ENCODE assay signal across 12 cellular contexts in genomic region chr1:22636369-22636768, GRCh38. TPM values are rescaled to one million over a fixed set of nuclear protein-coding genes. Genes with fewer than 3 reads are reported as not detected.
DNase-seq lines count a peak whose midpoint lies in the region; ATAC-seq and TF ChIP-seq lines count a peak whose summit lies in the region.
"Had no signal": no experiment of that assay in that cellular context is flagged by ENCODE, and none has a peak within 500 bp of the region (broad histone marks: within the 10 kb centered on the region; RNA-seq: fewer than 3 reads in every experiment).

TSS of gene C1QA (plus strand) at chr1:22636628. CDS start at chr1:22637617, 989 bp downstream.

- H3K4me3 ChIP-seq in breast epithelium: peak within 1 kb of the TSS; percentile 20 to 47 (median 25)
- H3K4me3 ChIP-seq in mammary epithelial cell (replicated peaks in 1 of 3; ENCODE audit: insufficient read depth in 1 of 3, low read depth in 2 of 3, low read length in 3 of 3): no peak within 1 kb of the TSS
- H3K4me3 ChIP-seq in SK-N-SH (ENCODE audit: low read depth in 2 of 2, low read length in 1 of 2): no peak within 1 kb of the TSS

- dilution Hi-C loops in mammary epithelial cell (cut with HindIII; ENCODE audit: low sequenced_read_pairs): no loop called here

- intact Hi-C loops in breast epithelium (cut with DNase I; ENCODE audit: low total_unique reads): no loop called here
- intact Hi-C loops in mammary epithelial cell (cut with micrococcal nuclease): no loop called here
- intact Hi-C loops in posterior vena cava (cut with DNase I): loop anchor here in 1 of 2 donors (10.0 kb wide), 1 partner anchor 102 kb away; no protein-coding TSS in a partner anchor

- H3K27me3 ChIP-seq in breast epithelium (no peaks in the 10 kb centered on the region), mammary epithelial cell (ENCODE audit: insufficient read depth, low read length) (no peaks in the 10 kb centered on the region), SK-N-SH (ENCODE audit: insufficient read depth) (peaks cover 21% of the 10 kb centered on the region)

- ATAC-seq in HG03342 (IDR thresholded peaks at IDR 0.05; ENCODE audit: unreplicated experiment) (no peak), HG03432 (IDR thresholded peaks at IDR 0.05; ENCODE audit: unreplicated experiment) (no peak)

- H3K4me1 ChIP-seq in breast epithelium: no peaks in the 10 kb centered on the region
- no peaks in the 10 kb centered on the region for H3K4me1 ChIP-seq in mammary epithelial cell (ENCODE audit: insufficient read depth, low read length)
- H3K4me1 ChIP-seq in SK-N-SH (ENCODE audit: control insufficient read depth in 1 of 2, insufficient read depth in 2 of 2, low read depth in 1 of 2, low read length in 1 of 2): no peaks in the 10 kb centered on the region
- H3K4me1 ChIP-seq: parathyroid adenoma had no signal

- in situ Hi-C loops in mammary epithelial cell (cut with MboI; ENCODE audit: low sequenced_read_pairs in 2 of 2): no loop called here

- H4K20me1 ChIP-seq in mammary epithelial cell (ENCODE audit: insufficient read depth, low read length) (no peaks in the 10 kb centered on the region), SK-N-SH (ENCODE audit: insufficient read depth) (no peaks in the 10 kb centered on the region)

- CTCF ChIA-PET in mammary epithelial cell (lab: Charles Lee; ENCODE audit: low non-redundant PET): no interaction called here
- CTCF ChIA-PET in SK-N-SH (lab: Yijun Ruan, JAX): interaction anchor here (0.8 to 5.1 kb wide), 6 partner anchors 93 to 252 kb away, joined by 3 to 58 read pairs (median 3); no protein-coding TSS in a partner anchor

- no peak within 1 kb of the TSS for H3K4me2 ChIP-seq in mammary epithelial cell (ENCODE audit: insufficient read depth, low read depth, low read length)
- no peak within 1 kb of the TSS for H3K4me2 ChIP-seq in SK-N-SH

- no peak within 1 kb of the TSS for H3K9ac ChIP-seq in mammary epithelial cell (ENCODE audit: insufficient read depth, low read length)
- H3K9ac ChIP-seq in SK-N-SH: no peak within 1 kb of the TSS
- H3K9ac ChIP-seq: parathyroid adenoma had no signal

- H2AFZ ChIP-seq in mammary epithelial cell (ENCODE audit: low read depth, low read length) (no peak within 1 kb of the TSS), SK-N-SH (ENCODE audit: low read depth) (no peak within 1 kb of the TSS)
- H2AFZ ChIP-seq: parathyroid adenoma had no signal

- no peak for TF ChIP-seq EP300 in SK-N-SH (IDR thresholded peaks at IDR 0.05; ENCODE audit: borderline replicate concordance in 1 of 2, low read depth in 1 of 2, low read length in 1 of 2)

- DNase-seq in breast epithelium (ENCODE audit: low spot score in 2 of 2) (peak in 1 of 2 donors; percentile 23), mammary epithelial cell (no peak), hippocampal formation (lab: John Stamatoyannopoulos, UW) (peak; percentile 38 to 62), posterior vena cava (ENCODE audit: low spot score) (peak; percentile 92), Kasumi-1 (lab: John Stamatoyannopoulos, UW) (no peak), SK-N-SH (no peak)
- DNase-seq: NCI-H1694 treated with DMSO at 0.1 percent for 48 hours, T1000 had no signal

- no peak for TF ChIP-seq RAD21 in SK-N-SH (IDR thresholded peaks at IDR 0.05; ENCODE audit: low read length)

- WGBS in mammary epithelial cell (ENCODE audit: low coverage, missing lambda C conversion rate): 52% methylated on average over 3 of the region's 5 CpGs
- WGBS in SK-N-SH (ENCODE audit: low lambda C conversion rate): 60% methylated on average over 5 of the region's 5 CpGs

- no TSS peak for BruUV-seq in mammary epithelial cell (replicated peaks; lab: Mats Ljungman, UMichigan)

- TF ChIP-seq POLR2A in breast epithelium (IDR thresholded peaks at IDR 0.05): no peak

- TF ChIP-seq CTCF in breast epithelium (IDR thresholded peaks at IDR 0.05): no peak
- no peak for TF ChIP-seq CTCF in mammary epithelial cell (conservative IDR thresholded peaks at IDR 0.05 in 1 of 2, IDR thresholded peaks at IDR 0.05 in 1 of 2; ENCODE audit: extremely low read depth in 1 of 2, insufficient read depth in 1 of 2, low read depth in 1 of 2, low read length in 2 of 2)
- TF ChIP-seq CTCF in SK-N-SH (IDR thresholded peaks at IDR 0.05): no peak

- POLR2A ChIA-PET in SK-N-SH (lab: Yijun Ruan, JAX): no interaction called here

- no peaks in the 10 kb centered on the region for H3K9me2 ChIP-seq in SK-N-SH

- H3F3A ChIP-seq in SK-N-SH (replicated peaks; ENCODE audit: insufficient read depth): no peaks in the 10 kb centered on the region

- no peaks in the 10 kb centered on the region for H3K9me3 ChIP-seq in breast epithelium
- no peaks in the 10 kb centered on the region for H3K9me3 ChIP-seq in mammary epithelial cell (replicated peaks; ENCODE audit: insufficient read depth, low read length)
- no peaks in the 10 kb centered on the region for H3K9me3 ChIP-seq in SK-N-SH

- H3K79me2 ChIP-seq in mammary epithelial cell (ENCODE audit: insufficient read depth, low read length) (no peaks in the 10 kb centered on the region), SK-N-SH (ENCODE audit: insufficient read depth) (no peaks in the 10 kb centered on the region)
- H3K79me2 ChIP-seq: parathyroid adenoma had no signal

- H3K36me3 ChIP-seq in breast epithelium (no peaks in the 10 kb centered on the region), mammary epithelial cell (ENCODE audit: insufficient read depth, low read length) (no peaks in the 10 kb centered on the region), SK-N-SH (replicated peaks in 1 of 2; ENCODE audit: control insufficient read depth in 1 of 2, insufficient read depth in 2 of 2, low read length in 1 of 2) (no peaks in the 10 kb centered on the region)

- H3K27ac ChIP-seq in breast epithelium (no peak within 1 kb of the TSS), mammary epithelial cell (ENCODE audit: insufficient read depth, low read depth, low read length) (no peak within 1 kb of the TSS), SK-N-SH (ENCODE audit: low read depth in 2 of 2, low read length in 1 of 2) (no peak within 1 kb of the TSS)
- H3K27ac ChIP-seq: parathyroid adenoma had no signal

TF ChIP-seq in SK-N-SH, 30 proteins besides CTCF, POLR2A, EP300 and RAD21:
- TF ChIP-seq SMC3 (IDR thresholded peaks at IDR 0.05; ENCODE audit: low read depth, low read length) (no peak), EZH2phosphoT487 (IDR thresholded peaks at IDR 0.05; ENCODE audit: borderline replicate concordance, low read depth) (no peak), RCOR1 (IDR thresholded peaks at IDR 0.05; ENCODE audit: low read length) (no peak), TCF12 (IDR thresholded peaks at IDR 0.05) (no peak), PBX3 (IDR thresholded peaks at IDR 0.05) (no peak), USF2 (IDR thresholded peaks at IDR 0.05; ENCODE audit: borderline replicate concordance, low read depth, low read length) (no peak)

RNA-seq across cellular contexts. Expression of gene C1QA, which starts in this region (rescaled TPM):
- 100 to 1,000 TPM in 2 of 3 donors, 10 to 100 TPM in 1; 55.7 to 355 (median 104) TPM for total RNA-seq in breast epithelium
- total RNA-seq in mammary epithelial cell: not detected
- polyA plus RNA-seq in mammary epithelial cell: not detected
- polyA minus RNA-seq in mammary epithelial cell: not detected
- 100 to 1,000 TPM in 1 of 2 donors, 10 to 100 TPM in 1; 72.6 to 301 TPM for total RNA-seq in posterior vena cava
- polyA plus RNA-seq in SK-N-SH (2012; rRNA removed): not detected in 2 replicates
- polyA plus RNA-seq in SK-N-SH (2012; cell fraction: cytosol; rRNA removed): not detected in 2 replicates
- polyA plus RNA-seq in SK-N-SH (2012; cell fraction: nucleus; rRNA removed): not detected in 2 replicates
- total RNA-seq: HT1080 had no signal

Comparison
In these comparisons a context has a peak if more than half of its experiments do, and no peak if none do; other contexts are left out.
1. RNA of gene C1QA (total RNA-seq): 72.6 to 301 TPM in posterior vena cava and 55.7 to 355 TPM in breast epithelium; not detected in mammary epithelial cell; every median in the first group is over 10 times any median in the second.
2. H3K4me3 ChIP-seq: peak in breast epithelium (3 of 3); none in mammary epithelial cell (0 of 3) and SK-N-SH (0 of 2).
3. DNase-seq: peak in hippocampal formation (2 of 2) and posterior vena cava (single experiment); none in mammary epithelial cell (single experiment), Kasumi-1 (0 of 2) and SK-N-SH (single experiment).